1 cellular context compared by ENCODE assay signal in genomic region chr3:27720899-27721716, GRCh38.
A peak's percentile ranks its signal among the peaks of the same experiment; 100 is the strongest.
TF ChIP-seq lines count a peak whose summit lies in the region.

No MANE protein-coding gene starts in this region.

TF ChIP-seq in GM23338, 12 proteins besides CTCF, POLR2A, EP300 and RAD21 (continued from another document):
- TF ChIP-seq, protein P1, sequence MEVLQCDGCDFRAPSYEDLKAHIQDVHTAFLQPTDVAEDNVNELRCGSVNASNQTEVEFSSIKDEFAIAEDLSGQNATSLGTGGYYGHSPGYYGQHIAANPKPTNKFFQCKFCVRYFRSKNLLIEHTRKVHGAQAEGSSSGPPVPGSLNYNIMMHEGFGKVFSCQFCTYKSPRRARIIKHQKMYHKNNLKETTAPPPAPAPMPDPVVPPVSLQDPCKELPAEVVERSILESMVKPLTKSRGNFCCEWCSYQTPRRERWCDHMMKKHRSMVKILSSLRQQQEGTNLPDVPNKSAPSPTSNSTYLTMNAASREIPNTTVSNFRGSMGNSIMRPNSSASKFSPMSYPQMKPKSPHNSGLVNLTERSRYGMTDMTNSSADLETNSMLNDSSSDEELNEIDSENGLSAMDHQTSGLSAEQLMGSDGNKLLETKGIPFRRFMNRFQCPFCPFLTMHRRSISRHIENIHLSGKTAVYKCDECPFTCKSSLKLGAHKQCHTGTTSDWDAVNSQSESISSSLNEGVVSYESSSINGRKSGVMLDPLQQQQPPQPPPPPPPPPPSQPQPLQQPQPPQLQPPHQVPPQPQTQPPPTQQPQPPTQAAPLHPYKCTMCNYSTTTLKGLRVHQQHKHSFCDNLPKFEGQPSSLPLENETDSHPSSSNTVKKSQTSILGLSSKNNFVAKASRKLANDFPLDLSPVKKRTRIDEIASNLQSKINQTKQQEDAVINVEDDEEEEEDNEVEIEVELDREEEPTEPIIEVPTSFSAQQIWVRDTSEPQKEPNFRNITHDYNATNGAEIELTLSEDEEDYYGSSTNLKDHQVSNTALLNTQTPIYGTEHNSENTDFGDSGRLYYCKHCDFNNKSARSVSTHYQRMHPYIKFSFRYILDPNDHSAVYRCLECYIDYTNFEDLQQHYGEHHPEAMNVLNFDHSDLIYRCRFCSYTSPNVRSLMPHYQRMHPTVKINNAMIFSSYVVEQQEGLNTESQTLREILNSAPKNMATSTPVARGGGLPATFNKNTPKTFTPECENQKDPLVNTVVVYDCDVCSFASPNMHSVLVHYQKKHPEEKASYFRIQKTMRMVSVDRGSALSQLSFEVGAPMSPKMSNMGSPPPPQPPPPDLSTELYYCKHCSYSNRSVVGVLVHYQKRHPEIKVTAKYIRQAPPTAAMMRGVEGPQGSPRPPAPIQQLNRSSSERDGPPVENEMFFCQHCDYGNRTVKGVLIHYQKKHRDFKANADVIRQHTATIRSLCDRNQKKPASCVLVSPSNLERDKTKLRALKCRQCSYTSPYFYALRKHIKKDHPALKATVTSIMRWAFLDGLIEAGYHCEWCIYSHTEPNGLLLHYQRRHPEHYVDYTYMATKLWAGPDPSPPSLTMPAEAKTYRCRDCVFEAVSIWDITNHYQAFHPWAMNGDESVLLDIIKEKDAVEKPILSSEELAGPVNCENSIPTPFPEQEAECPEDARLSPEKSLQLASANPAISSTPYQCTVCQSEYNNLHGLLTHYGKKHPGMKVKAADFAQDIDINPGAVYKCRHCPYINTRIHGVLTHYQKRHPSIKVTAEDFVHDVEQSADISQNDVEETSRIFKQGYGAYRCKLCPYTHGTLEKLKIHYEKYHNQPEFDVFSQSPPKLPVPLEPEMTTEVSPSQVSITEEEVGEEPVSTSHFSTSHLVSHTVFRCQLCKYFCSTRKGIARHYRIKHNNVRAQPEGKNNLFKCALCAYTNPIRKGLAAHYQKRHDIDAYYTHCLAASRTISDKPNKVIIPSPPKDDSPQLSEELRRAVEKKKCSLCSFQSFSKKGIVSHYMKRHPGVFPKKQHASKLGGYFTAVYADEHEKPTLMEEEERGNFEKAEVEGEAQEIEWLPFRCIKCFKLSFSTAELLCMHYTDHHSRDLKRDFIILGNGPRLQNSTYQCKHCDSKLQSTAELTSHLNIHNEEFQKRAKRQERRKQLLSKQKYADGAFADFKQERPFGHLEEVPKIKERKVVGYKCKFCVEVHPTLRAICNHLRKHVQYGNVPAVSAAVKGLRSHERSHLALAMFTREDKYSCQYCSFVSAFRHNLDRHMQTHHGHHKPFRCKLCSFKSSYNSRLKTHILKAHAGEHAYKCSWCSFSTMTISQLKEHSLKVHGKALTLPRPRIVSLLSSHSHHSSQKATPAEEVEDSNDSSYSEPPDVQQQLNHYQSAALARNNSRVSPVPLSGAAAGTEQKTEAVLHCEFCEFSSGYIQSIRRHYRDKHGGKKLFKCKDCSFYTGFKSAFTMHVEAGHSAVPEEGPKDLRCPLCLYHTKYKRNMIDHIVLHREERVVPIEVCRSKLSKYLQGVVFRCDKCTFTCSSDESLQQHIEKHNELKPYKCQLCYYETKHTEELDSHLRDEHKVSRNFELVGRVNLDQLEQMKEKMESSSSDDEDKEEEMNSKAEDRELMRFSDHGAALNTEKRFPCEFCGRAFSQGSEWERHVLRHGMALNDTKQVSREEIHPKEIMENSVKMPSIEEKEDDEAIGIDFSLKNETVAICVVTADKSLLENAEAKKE (CRISPR knock-in tag; IDR thresholded peaks at IDR 0.05) = no peak
- TF ChIP-seq EZH2 (IDR thresholded peaks at IDR 0.05; ENCODE audit: low read depth, unreplicated experiment) = peak; percentile 72
